ENCODE assay signal across 22 cellular contexts in the genomic region with DNA sequence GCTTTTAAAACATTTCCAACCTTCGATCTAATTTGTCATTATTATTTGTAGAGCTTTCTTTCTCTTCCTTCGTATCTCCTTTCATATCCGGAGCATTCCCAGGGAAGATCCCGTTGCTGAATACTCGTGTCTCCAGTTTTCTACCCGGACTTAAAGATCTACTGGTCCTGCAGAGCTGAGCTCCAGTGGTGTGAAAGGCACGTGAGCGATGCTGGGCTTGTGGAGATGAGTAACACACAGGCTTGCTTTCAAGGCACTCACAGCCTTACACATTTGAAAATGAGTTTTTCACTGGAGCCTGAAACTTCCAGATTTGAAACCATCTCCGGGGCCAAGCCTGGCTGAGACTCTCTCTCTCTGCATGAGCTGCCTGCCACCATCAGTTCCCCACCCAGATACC.
"Had no signal": no experiment of that assay in that cellular context is flagged by ENCODE, and none has a peak within 500 bp of the region (broad histone marks: within the 10 kb centered on the region; RNA-seq: fewer than 3 reads in every experiment).

No MANE protein-coding gene starts in this region.

- FAIRE-seq: endometrium had no signal

- H3K36me3 Mint-ChIP-seq: activated naive CD4-positive, alpha-beta T cell treated with anti-CD3 and anti-CD28 coated beads, Interleukin-2, amount 50 U/mL, for 24 hours had no signal

- H3K9me3 ChIP-seq: colonic mucosa, gastroesophageal sphincter, lower lobe of right lung, thyroid gland, uterus had no signal

- H3K9me3 Mint-ChIP-seq: activated naive CD4-positive, alpha-beta T cell treated with anti-CD3 and anti-CD28 coated beads, Interleukin-2, amount 50 U/mL, for 24 hours; activated T-cell treated with anti-CD3 and anti-CD28 coated beads, Interleukin-2, amount 50 U/mL, for 4 hours; mesothelial cell of epicardium; T-helper 1 cell treated with Interleukin-12 subunit alpha and Interleukin-12 subunit beta and Interleukin-4 antibody, amounts not matched to agents 30 μg/mL and 1 μg/mL, for 36 hours had no signal

- H3K4me1 Mint-ChIP-seq: activated naive CD4-positive, alpha-beta T cell treated with anti-CD3 and anti-CD28 coated beads, Interleukin-2, amount 50 U/mL, for 24 hours had no signal

- H3K4me3 ChIP-seq: colonic mucosa, gastroesophageal sphincter, lower lobe of right lung, thyroid gland, uterus had no signal

- H3K4me3 Mint-ChIP-seq: activated naive CD4-positive, alpha-beta T cell treated with anti-CD3 and anti-CD28 coated beads, Interleukin-2, amount 50 U/mL, for 24 hours; activated T-cell treated with anti-CD3 and anti-CD28 coated beads, Interleukin-2, amount 50 U/mL, for 4 hours; mesothelial cell of epicardium; T-helper 1 cell treated with Interleukin-12 subunit alpha and Interleukin-12 subunit beta and Interleukin-4 antibody, amounts not matched to agents 30 μg/mL and 1 μg/mL, for 36 hours had no signal

- DNase-seq: activated CD4-positive, alpha-beta T cell treated with anti-CD3 and anti-CD28 coated beads, Interleukin-2, amount 50 U/mL, for 1 hour; activated CD4-positive, CD25-positive, alpha-beta regulatory T cell treated with anti-CD3 and anti-CD28 coated beads, Interleukin-2, amount 50 U/mL, for 72 hours; activated CD8-positive, alpha-beta memory T cell treated with anti-CD3 and anti-CD28 coated beads, Interleukin-2, amount 50 U/mL, for 4 hours; activated gamma-delta T cell; activated T-cell treated with anti-CD3 and anti-CD28 coated beads, Interleukin-2, amount 50 U/mL, for 4 hours; caudate nucleus; colonic mucosa; left colon; lower lobe of right lung; occipital lobe; stimulated activated CD4-positive, alpha-beta T cell treated with anti-CD3 and anti-CD28 coated beads, Interleukin-12 subunit alpha, Interleukin-12 subunit beta, amount 100 ng/mL, for 4 hours; stimulated activated CD4-positive, alpha-beta T cell treated with anti-CD3 and anti-CD28 coated beads, Interleukin-1b, Interleukin-23, amount 100 ng/mL, for 48 hours; stimulated activated CD8-positive, alpha-beta memory T cell treated with anti-CD3 and anti-CD28 coated beads, Interleukin-4, amount 100 ng/mL, for 48 hours; stimulated activated naive CD4-positive, alpha-beta T cell treated with Interleukin-2 at 50 U/mL for 16 hours; uterus had no signal

- H3K27ac Mint-ChIP-seq: activated naive CD4-positive, alpha-beta T cell treated with anti-CD3 and anti-CD28 coated beads, Interleukin-2, amount 50 U/mL, for 24 hours; mesothelial cell of epicardium; T-helper 1 cell treated with Interleukin-12 subunit alpha and Interleukin-12 subunit beta and Interleukin-4 antibody, amounts not matched to agents 30 μg/mL and 1 μg/mL, for 36 hours had no signal

- H3K27ac ChIP-seq: colonic mucosa, gastroesophageal sphincter, lower lobe of right lung, thyroid gland, uterus, VCaP had no signal

- H3K4me1 ChIP-seq: colonic mucosa, lower lobe of right lung, uterus had no signal

- H3K36me3 ChIP-seq: colonic mucosa, gastroesophageal sphincter, lower lobe of right lung, thyroid gland, uterus had no signal

- ATAC-seq: activated T-cell treated with anti-CD3 and anti-CD28 coated beads, Interleukin-2, amount 50 U/mL, for 4 hours; gastroesophageal sphincter; left colon; lower lobe of right lung had no signal

- H3K27me3 ChIP-seq: colonic mucosa, gastroesophageal sphincter, thyroid gland, uterus had no signal
